21 cellular contexts compared by ENCODE assay signal in the genomic region with DNA sequence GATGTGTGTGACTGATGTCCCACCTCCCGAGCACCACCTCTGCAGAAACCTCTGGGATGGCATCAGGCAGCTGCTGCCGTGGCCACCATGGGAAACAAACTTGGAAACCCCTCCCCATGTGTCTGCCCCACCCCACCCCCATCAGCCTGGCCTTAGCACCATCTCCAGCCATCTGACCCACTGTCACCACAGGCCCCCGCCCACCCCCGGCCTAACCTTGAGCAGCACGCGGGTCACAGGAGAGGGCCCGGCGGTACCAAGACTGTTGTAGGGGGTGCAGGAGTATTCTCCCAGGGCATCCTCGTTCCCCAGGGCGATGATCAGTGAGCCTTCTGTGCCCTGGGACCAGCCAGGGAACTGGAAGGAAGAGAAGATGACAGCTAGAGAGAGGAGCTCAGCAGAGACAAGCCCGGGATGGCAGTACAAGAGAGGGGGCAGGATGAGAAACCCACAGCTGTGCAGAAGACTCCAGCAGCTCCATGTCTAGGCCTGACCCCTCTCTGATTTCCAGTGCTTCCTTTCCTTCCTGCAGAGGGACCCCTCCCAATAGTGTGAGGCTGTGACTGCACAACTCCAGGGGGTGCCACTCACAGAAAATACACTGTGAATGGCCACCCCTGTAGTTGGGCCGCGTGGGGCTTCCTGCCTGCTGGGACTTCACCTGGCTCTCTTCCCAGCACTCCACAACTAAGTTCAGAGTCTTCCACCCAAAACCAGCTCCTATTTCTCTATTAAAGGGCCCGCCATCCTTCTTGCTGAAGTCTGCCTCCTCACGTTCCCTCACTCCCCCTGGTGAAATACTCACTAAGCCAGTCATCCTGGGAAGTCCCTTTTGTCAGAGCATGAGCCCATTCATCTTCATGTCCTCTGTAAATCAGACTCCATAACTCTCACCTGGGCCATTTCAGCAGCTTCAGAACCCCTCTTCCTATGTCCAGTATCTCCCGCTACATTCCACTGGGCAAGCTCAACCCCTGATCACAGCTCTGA. TPM values are rescaled to one million over a fixed set of nuclear protein-coding genes. Genes with fewer than 3 reads are reported as not detected.
A peak's percentile ranks its signal among the peaks of the same experiment; 100 is the strongest.
DNase-seq lines count a peak whose midpoint lies in the region; ATAC-seq lines count a peak whose summit lies in the region.
"Had no signal": no experiment of that assay in that cellular context is flagged by ENCODE, and none has a peak within 500 bp of the region (broad histone marks: within the 10 kb centered on the region; RNA-seq: fewer than 3 reads in every experiment).

No MANE protein-coding gene starts in this region.

- no peaks in the 10 kb centered on the region for H3K36me3 Mint-ChIP-seq in T-helper 17 cell (ENCODE audit: low read depth)
- H3K36me3 Mint-ChIP-seq: naive thymus-derived CD8-positive, alpha-beta T cell had no signal

- H3K27ac ChIP-seq in thymus (ENCODE audit: low read depth) = peak overlapping the region; percentile 46
- no peak overlapping the region for H3K27ac ChIP-seq in SJCRH30
- H3K27ac ChIP-seq: coronary artery, SJSA1, testis had no signal

- H3K27me3 ChIP-seq in H7 (ENCODE audit: control insufficient read depth, insufficient read depth, low read length) (peaks cover 5% of the 10 kb centered on the region; the same call in 1 of the 2 replicates), thymus (ENCODE audit: control insufficient read depth, insufficient read depth) (no peaks in the 10 kb centered on the region), SJCRH30 (no peaks in the 10 kb centered on the region)
- H3K27me3 ChIP-seq: testis had no signal

- peaks cover 21% of the 10 kb centered on the region for H3K4me1 Mint-ChIP-seq in T-helper 17 cell

- H3K4me3 ChIP-seq in H7 (ENCODE audit: insufficient read depth, low read depth, low read length) = no peak overlapping the region
- no peak overlapping the region for H3K4me3 ChIP-seq in thymus (ENCODE audit: low read length)
- no peak overlapping the region for H3K4me3 ChIP-seq in SJCRH30
- H3K4me3 ChIP-seq: coronary artery, SJSA1, smooth muscle cell, testis had no signal

- peaks cover 2% of the 10 kb centered on the region for H3K4me1 ChIP-seq in thymus (ENCODE audit: control insufficient read depth, insufficient read depth, low read length)
- H3K4me1 ChIP-seq in SJCRH30 = no peaks in the 10 kb centered on the region
- H3K4me1 ChIP-seq: SJSA1 had no signal

- peaks cover 3% of the 10 kb centered on the region for H3K36me3 ChIP-seq in H7 (replicated peaks; ENCODE audit: control insufficient read depth, insufficient read depth, low read length)
- no peaks in the 10 kb centered on the region for H3K36me3 ChIP-seq in thymus (ENCODE audit: control insufficient read depth, insufficient read depth)
- H3K36me3 ChIP-seq in SJCRH30 = no peaks in the 10 kb centered on the region
- H3K36me3 ChIP-seq: SJSA1 had no signal

- DNase-seq in H7 (peak; percentile 41), T-helper 17 cell (no peak), fibroblast of peridontal ligament (ENCODE audit: extremely low read depth) (peak; percentile 27), foreskin melanocyte (no peak), SJCRH30 (no peak)
- DNase-seq: activated CD4-positive, alpha-beta T cell treated with anti-CD3 and anti-CD28 coated beads for 48 hours; activated CD8-positive, alpha-beta memory T cell treated with anti-CD3 and anti-CD28 coated beads, Interleukin-2, amount 50 U/mL, for 4 hours; activated gamma-delta T cell; amniotic stem cell; erythroblast; glutamatergic neuron; testis had no signal

- 95% methylated on average over 16 of the region's 16 CpGs for WGBS in thymus

- H3K9me3 ChIP-seq in T-helper 17 cell (ENCODE audit: control insufficient read depth, low read length, poor library complexity, severe bottlenecking) (no peaks in the 10 kb centered on the region), thymus (ENCODE audit: control insufficient read depth) (no peaks in the 10 kb centered on the region), SJCRH30 (replicated peaks) (no peaks in the 10 kb centered on the region)
- H3K9me3 ChIP-seq: SJSA1, testis had no signal

- ATAC-seq in T-helper 17 cell (no peak), GM18909 (IDR thresholded peaks at IDR 0.05; ENCODE audit: poor library complexity, unreplicated experiment) (no peak)
- ATAC-seq: HCT116; naive thymus-derived CD8-positive, alpha-beta T cell had no signal

- no peak overlapping the region for H3K4me3 Mint-ChIP-seq in T-helper 17 cell
- H3K4me3 Mint-ChIP-seq: naive thymus-derived CD8-positive, alpha-beta T cell had no signal

- H3K27me3 Mint-ChIP-seq in T-helper 17 cell = peaks cover 11% of the 10 kb centered on the region

- H3K27ac Mint-ChIP-seq in T-helper 17 cell = peak overlapping the region; percentile 29

RNA-seq across cellular contexts. Expression of gene TAGLN2, which starts 7.3 kb away (rescaled TPM):
- 242 and 387 TPM in 2 replicates for total RNA-seq in H7 (2014; rRNA removed; shearing (Covaris generic))
- 100 to 1,000 TPM; 515 to 717 TPM for total RNA-seq in T-helper 17 cell
- polyA plus RNA-seq in thymus = 429 TPM
- 82.6 and 85.4 TPM in 2 replicates for total RNA-seq in SJCRH30 (2014; rRNA removed; shearing (Covaris generic))

RNA-seq across cellular contexts. Expression of gene IGSF9, which starts 12.8 kb away (rescaled TPM):
- 4.4 and 6.1 TPM in 2 replicates for total RNA-seq in H7 (2014; rRNA removed; shearing (Covaris generic))
- under 1 TPM in 1 of 2 donors, not detected in 1; 0.07 TPM for total RNA-seq in T-helper 17 cell
- polyA plus RNA-seq in thymus = 4.1 TPM
- 0.06 and 0.08 TPM in 2 replicates for total RNA-seq in SJCRH30 (2014; rRNA removed; shearing (Covaris generic))
- total RNA-seq: NCI-H460 had no signal
- polyA plus RNA-seq: BJ; naive thymus-derived CD8-positive, alpha-beta T cell had no signal

RNA-seq across cellular contexts. Expression of gene SLAMF9, which starts 21.4 kb away (rescaled TPM):
- total RNA-seq in H7 (2014; rRNA removed; shearing (Covaris generic)) = not detected in 2 replicates
- total RNA-seq in T-helper 17 cell = not detected
- polyA plus RNA-seq in thymus = 0.71 TPM
- not detected in 2 replicates for total RNA-seq in SJCRH30 (2014; rRNA removed; shearing (Covaris generic))
- total RNA-seq: naive thymus-derived CD8-positive, alpha-beta T cell; NCI-H460; SJSA1 had no signal
- polyA plus RNA-seq: BJ; naive thymus-derived CD8-positive, alpha-beta T cell had no signal

RNA-seq across cellular contexts. Expression of gene CFAP45, which starts 32.6 kb away (rescaled TPM):
- total RNA-seq in H7 (2014; rRNA removed; shearing (Covaris generic)) = 0.17 and 1.6 TPM in 2 replicates
- 1 to 10 TPM; 4.6 to 6.3 TPM for total RNA-seq in T-helper 17 cell
- 1.3 TPM for polyA plus RNA-seq in thymus
- 0.41 and 0.42 TPM in 2 replicates for total RNA-seq in SJCRH30 (2014; rRNA removed; shearing (Covaris generic))

Comparison
In these comparisons a context has a peak if more than half of its experiments do, and no peak if none do; other contexts are left out.
1. DNase-seq: peak in H7 (single experiment) and fibroblast of peridontal ligament (single experiment); none in T-helper 17 cell (0 of 3), foreskin melanocyte (single experiment) and SJCRH30 (0 of 2).